Comparison of ENCODE assay signal across 19 cellular contexts in genomic region chr15:47778263-47778770, GRCh38.
"Had no signal": no experiment of that assay in that cellular context is flagged by ENCODE, and none has a peak within 500 bp of the region (broad histone marks: within the 10 kb centered on the region; RNA-seq: fewer than 3 reads in every experiment).

No MANE protein-coding gene starts in this region.

- H3K27me3 ChIP-seq: foreskin keratinocyte, hepatocyte, neutrophil, stomach, transverse colon had no signal

- H3K9me3 Mint-ChIP-seq: dendritic cell treated with granulocyte-macrophage colony-stimulating factor and Interleukin-4, amounts not matched to agents 40 ng/mL and 50 ng/mL, for 4 days had no signal

- H3K27me3 Mint-ChIP-seq: dendritic cell treated with granulocyte-macrophage colony-stimulating factor and Interleukin-4, amounts not matched to agents 40 ng/mL and 50 ng/mL, for 4 days; effector memory CD8-positive, alpha-beta T cell had no signal

- H2AFZ ChIP-seq: hepatocyte had no signal

- DNase-seq: effector memory CD8-positive, alpha-beta T cell; erythroblast; foreskin keratinocyte; kidney glomerular epithelial cell; naive thymus-derived CD4-positive, alpha-beta T cell; nephron progenitor cell; psoas muscle; retina; stimulated activated naive CD4-positive, alpha-beta T cell; stomach; substantia nigra; transverse colon had no signal

- H3K4me3 ChIP-seq: hepatocyte, psoas muscle, stomach, thoracic aorta, transverse colon had no signal

- H3K27ac Mint-ChIP-seq: dendritic cell treated with granulocyte-macrophage colony-stimulating factor and Interleukin-4, amounts not matched to agents 40 ng/mL and 50 ng/mL, for 4 days; effector memory CD8-positive, alpha-beta T cell; naive thymus-derived CD4-positive, alpha-beta T cell; nephron progenitor cell had no signal

- H3K27ac ChIP-seq: foreskin keratinocyte, hepatocyte, neutrophil, psoas muscle, stomach, thoracic aorta, transverse colon had no signal

- H3K36me3 ChIP-seq: neutrophil, stomach, thoracic aorta, transverse colon had no signal

- ATAC-seq: effector memory CD8-positive, alpha-beta T cell; foreskin keratinocyte; naive thymus-derived CD4-positive, alpha-beta T cell; psoas muscle; sciatic nerve had no signal

- H3K4me1 ChIP-seq: foreskin keratinocyte, stomach, transverse colon had no signal

- H3K4me1 Mint-ChIP-seq: naive thymus-derived CD4-positive, alpha-beta T cell had no signal

- H3K9me3 ChIP-seq: neutrophil, psoas muscle, stomach, thoracic aorta, transverse colon had no signal

- H3K79me2 ChIP-seq: hepatocyte had no signal

- H3K4me2 ChIP-seq: hepatocyte had no signal

- FAIRE-seq: colon, islet of Langerhans had no signal

- H3K4me3 Mint-ChIP-seq: dendritic cell treated with granulocyte-macrophage colony-stimulating factor and Interleukin-4, amounts not matched to agents 40 ng/mL and 50 ng/mL, for 4 days; effector memory CD8-positive, alpha-beta T cell; naive thymus-derived CD4-positive, alpha-beta T cell; nephron progenitor cell had no signal

- H3K36me3 Mint-ChIP-seq: naive thymus-derived CD4-positive, alpha-beta T cell had no signal
